ENCODE assay signal across 8 cellular contexts in the genomic region with DNA sequence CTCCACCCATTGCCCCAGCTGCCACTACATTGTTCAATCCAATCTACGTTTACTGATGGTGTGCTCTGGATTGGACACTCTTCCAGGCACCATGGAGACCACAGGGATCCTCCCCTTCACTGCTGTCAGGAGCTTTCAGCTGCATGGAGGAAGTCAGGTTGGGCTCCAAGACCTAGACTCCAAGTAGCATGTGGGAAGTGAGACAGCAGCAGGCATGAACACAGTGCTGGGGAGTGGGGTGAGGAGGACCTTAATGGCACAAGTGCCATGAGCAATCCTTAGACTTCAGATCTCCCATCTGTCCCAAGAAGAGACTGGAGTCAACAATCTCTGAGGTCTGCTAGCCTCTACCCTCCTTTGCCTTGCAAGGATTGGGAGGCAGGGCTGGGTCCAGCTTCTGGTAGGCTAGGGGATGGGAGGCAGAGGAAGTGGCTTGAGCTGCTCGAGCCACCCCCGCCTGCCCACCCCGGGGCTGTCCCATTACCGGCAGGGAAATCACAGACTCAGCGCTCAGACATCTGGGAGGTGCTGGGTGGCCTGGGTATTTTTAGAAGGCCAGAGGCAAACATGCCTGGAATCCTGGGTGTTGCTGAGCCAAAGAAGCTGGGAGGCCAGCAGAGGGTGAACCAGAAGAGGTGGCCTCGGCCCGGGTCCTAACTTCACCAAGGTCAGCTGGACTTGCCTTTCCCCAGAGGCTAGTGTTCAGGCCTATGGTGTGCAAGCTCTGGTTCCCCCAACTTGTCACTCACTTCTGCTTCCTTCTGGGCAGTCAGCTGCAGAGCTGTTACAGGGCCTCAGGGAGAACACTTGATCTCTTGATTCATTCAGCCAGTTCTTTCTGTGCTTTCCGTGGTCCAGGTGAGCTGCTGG. TPM values are rescaled to one million over a fixed set of nuclear protein-coding genes. Genes with fewer than 3 reads are reported as not detected.
DNase-seq lines count a peak whose midpoint lies in the region; ATAC-seq and TF ChIP-seq lines count a peak whose summit lies in the region.

No MANE protein-coding gene starts in this region.

- peaks cover 34 to 59% (median 43%) of the 10 kb centered on the region in 4 donors for H3K4me1 ChIP-seq in esophagus muscularis mucosa

- H3K4me3 Mint-ChIP-seq in activated T-helper 1 cell treated with anti-CD3 and anti-CD28 coated beads, Interleukin-12 subunit alpha, Interleukin-12 subunit beta, Interleukin-2, Interleukin-4 antibody, amounts not matched to agents 30 ng/mL and 10 ng/mL and 1 ng/mL, durations not matched to agents 14 hours and 24 hours and 36 hours = no peak overlapping the region

- TF ChIP-seq EP300 in esophagus muscularis mucosa (IDR thresholded peaks at IDR 0.05) = no peak

- no peak overlapping the region for H3K27ac Mint-ChIP-seq in activated T-helper 1 cell treated with anti-CD3 and anti-CD28 coated beads, Interleukin-12 subunit alpha, Interleukin-12 subunit beta, Interleukin-2, Interleukin-4 antibody, amounts not matched to agents 30 ng/mL and 10 ng/mL and 1 ng/mL, durations not matched to agents 14 hours and 24 hours and 36 hours

- H3K9me3 Mint-ChIP-seq in activated T-helper 1 cell treated with anti-CD3 and anti-CD28 coated beads, Interleukin-12 subunit alpha, Interleukin-12 subunit beta, Interleukin-2, Interleukin-4 antibody, amounts not matched to agents 30 ng/mL and 10 ng/mL and 1 ng/mL, durations not matched to agents 14 hours and 24 hours and 36 hours = no peaks in the 10 kb centered on the region

- TF ChIP-seq POLR2A in esophagus muscularis mucosa (IDR thresholded peaks at IDR 0.05; ENCODE audit: low read depth) = no peak

- H3K36me3 ChIP-seq in KOPT-K1 (ENCODE audit: insufficient read depth, low read length) = no peaks in the 10 kb centered on the region
- H3K36me3 ChIP-seq in esophagus muscularis mucosa = no peaks in the 10 kb centered on the region

- H3K36me3 Mint-ChIP-seq in activated T-helper 1 cell treated with anti-CD3 and anti-CD28 coated beads, Interleukin-12 subunit alpha, Interleukin-12 subunit beta, Interleukin-2, Interleukin-4 antibody, amounts not matched to agents 30 ng/mL and 10 ng/mL and 1 ng/mL, durations not matched to agents 14 hours and 24 hours and 36 hours (ENCODE audit: low read depth) = no peaks in the 10 kb centered on the region

- WGBS in esophagus muscularis mucosa = 24% methylated on average over 9 of the region's 9 CpGs

- peak overlapping the region in 1 of 4 donors; percentile 8 for H3K4me3 ChIP-seq in esophagus muscularis mucosa
- no peak overlapping the region for H3K4me3 ChIP-seq in dorsolateral prefrontal cortex

- DNase-seq in AG08396 (ENCODE audit: low spot score) (peak; percentile 85), esophagus muscularis mucosa (ENCODE audit: extremely low spot score) (no peak), pons (ENCODE audit: low spot score) (peak; percentile 55), dorsolateral prefrontal cortex (no peak)
- DNase-seq in activated T-cell treated with anti-CD3 and anti-CD28 coated beads, Interleukin-2, amount 50 U/mL, for 48 hours = no peak
- no peak for DNase-seq in activated T-helper 1 cell treated with anti-CD3 and anti-CD28 coated beads, Interleukin-12 subunit alpha, Interleukin-12 subunit beta, Interleukin-2, Interleukin-4 antibody, amounts not matched to agents 30 ng/mL and 10 ng/mL and 1 ng/mL, durations not matched to agents 14 hours and 24 hours and 36 hours (ENCODE audit: low spot score)

- no peaks in the 10 kb centered on the region for H3K27me3 Mint-ChIP-seq in activated T-helper 1 cell treated with anti-CD3 and anti-CD28 coated beads, Interleukin-12 subunit alpha, Interleukin-12 subunit beta, Interleukin-2, Interleukin-4 antibody, amounts not matched to agents 30 ng/mL and 10 ng/mL and 1 ng/mL, durations not matched to agents 14 hours and 24 hours and 36 hours (ENCODE audit: insufficient read depth)

- ATAC-seq in GM19023 (IDR thresholded peaks at IDR 0.05; ENCODE audit: unreplicated experiment) = peak; percentile 39

- intact Hi-C loops in esophagus muscularis mucosa (cut with DNase I) = no loop called here
- intact Hi-C loops in dorsolateral prefrontal cortex (cut with DNase I) = loop anchor here in 1 of 2 donors (10.0 kb wide), 1 partner anchor 423 kb away; no protein-coding TSS in a partner anchor
- intact Hi-C loops in activated T-helper 1 cell treated with anti-CD3 and anti-CD28 coated beads, Interleukin-12 subunit alpha, Interleukin-12 subunit beta, Interleukin-2, Interleukin-4 antibody, amounts not matched to agents 30 ng/mL and 10 ng/mL and 1 ng/mL, durations not matched to agents 14 hours and 24 hours and 36 hours (cut with micrococcal nuclease) = no loop called here

- no peak for TF ChIP-seq CTCF in esophagus muscularis mucosa (IDR thresholded peaks at IDR 0.05)
- TF ChIP-seq CTCF in dorsolateral prefrontal cortex (IDR thresholded peaks at IDR 0.05 in 54 of 56, conservative IDR thresholded peaks at IDR 0.05 in 2 of 56; ENCODE audit: low read depth in 1 of 56, partially characterized antibody in 56 of 56) = no peak

- peaks cover 0 to 4% (median 0%) of the 10 kb centered on the region in 4 donors for H3K27me3 ChIP-seq in esophagus muscularis mucosa
- H3K27me3 ChIP-seq in dorsolateral prefrontal cortex = peaks cover 0 to 4% (median 0%) of the 10 kb centered on the region in 45 donors

- H3K27ac ChIP-seq in KOPT-K1 (ENCODE audit: low read depth, low read length, poor library complexity, severe bottlenecking) = peak overlapping the region; percentile 90
- H3K27ac ChIP-seq in esophagus muscularis mucosa (replicated peaks in 1 of 4) = peak overlapping the region; percentile 76 to 91 (median 80)
- peak overlapping the region in 22 of 59 donors; percentile 1 to 72 (median 44) for H3K27ac ChIP-seq in dorsolateral prefrontal cortex

- peaks cover 59% of the 10 kb centered on the region for H3K4me1 Mint-ChIP-seq in activated T-helper 1 cell treated with anti-CD3 and anti-CD28 coated beads, Interleukin-12 subunit alpha, Interleukin-12 subunit beta, Interleukin-2, Interleukin-4 antibody, amounts not matched to agents 30 ng/mL and 10 ng/mL and 1 ng/mL, durations not matched to agents 14 hours and 24 hours and 36 hours (ENCODE audit: low read depth)

- H3K9me3 ChIP-seq in KOPT-K1 (ENCODE audit: insufficient read depth, low read length, poor library complexity, severe bottlenecking) (no peaks in the 10 kb centered on the region), esophagus muscularis mucosa (no peaks in the 10 kb centered on the region)

RNA-seq across cellular contexts. Expression of a gene that starts 15.3 kb away (rescaled TPM):
- total RNA-seq in esophagus muscularis mucosa = 10 to 100 TPM; 20.4 to 42.4 (median 26.4) TPM
- total RNA-seq in dorsolateral prefrontal cortex = 10 to 100 TPM; 35.0 to 92.4 (median 54.7) TPM
- 23.4 and 27.7 TPM in 2 replicates for total RNA-seq in activated T-helper 1 cell treated with anti-CD3 and anti-CD28 coated beads, Interleukin-12 subunit alpha, Interleukin-12 subunit beta, Interleukin-2, Interleukin-4 antibody, amounts not matched to agents 30 ng/mL and 10 ng/mL and 1 ng/mL, durations not matched to agents 14 hours and 24 hours and 36 hours

Comparison
In these comparisons a context has a peak if more than half of its experiments do, and no peak if none do; other contexts are left out.
1. DNase-seq: peak in AG08396 (single experiment) and pons (single experiment); none in esophagus muscularis mucosa (single experiment), dorsolateral prefrontal cortex (0 of 10), activated T-cell treated with anti-CD3 and anti-CD28 coated beads, Interleukin-2, amount 50 U/mL, for 48 hours (0 of 2) and activated T-helper 1 cell treated with anti-CD3 and anti-CD28 coated beads, Interleukin-12 subunit alpha, Interleukin-12 subunit beta, Interleukin-2, Interleukin-4 antibody, amounts not matched to agents 30 ng/mL and 10 ng/mL and 1 ng/mL, durations not matched to agents 14 hours and 24 hours and 36 hours (single experiment).